Comparison of ENCODE assay signal across 8 cellular contexts in genomic region chr17:8175795-8176196, GRCh38. TPM values are rescaled to one million over a fixed set of nuclear protein-coding genes. Genes with fewer than 3 reads are reported as not detected.
DNase-seq lines count a peak whose midpoint lies in the region; ATAC-seq and TF ChIP-seq lines count a peak whose summit lies in the region.

No MANE protein-coding gene starts in this region.

- H3K4me3 ChIP-seq in neural progenitor cell = peak overlapping the region; percentile 57

- H3K9ac ChIP-seq in neural progenitor cell = peak overlapping the region; percentile 3

- DNase-seq in activated T-cell treated with anti-CD3 and anti-CD28 coated beads, Interleukin-2, amount 50 U/mL, for 1 hour = peak; percentile 37
- no peak for DNase-seq in activated T-cell treated with anti-CD3 and anti-CD28 coated beads, Interleukin-2, amount 50 U/mL, for 48 hours
- DNase-seq in RWPE1 (ENCODE audit: low spot score) (no peak), epithelial cell of prostate (ENCODE audit: low read depth, low spot score) (no peak), neural progenitor cell (ENCODE audit: low spot score) (no peak), erythroblast (lab: John Stamatoyannopoulos, UW) (no peak)
- DNase-seq in effector CD8-positive, alpha-beta T cell (lab: John Stamatoyannopoulos, UW) = no peak

- H3K27ac ChIP-seq in RWPE1 (peak overlapping the region; percentile 87), epithelial cell of prostate (peak overlapping the region; percentile 48), neural progenitor cell (no peak overlapping the region)

- H3K79me2 ChIP-seq in neural progenitor cell (ENCODE audit: low read depth) = no peaks in the 10 kb centered on the region

- no peak for ATAC-seq in GM19351 (IDR thresholded peaks at IDR 0.05; ENCODE audit: unreplicated experiment)

- TF ChIP-seq CTCF in RWPE1 (conservative IDR thresholded peaks at IDR 0.05; ENCODE audit: low read depth) (no peak), neural progenitor cell (IDR thresholded peaks at IDR 0.05) (no peak)

- POLR2A ChIA-PET in RWPE1 (lab: Yijun Ruan, JAX; ENCODE audit: low non-redundant PET) = no interaction called here

- peaks cover 18% of the 10 kb centered on the region for H3K4me1 ChIP-seq in neural progenitor cell

- peaks cover 50% of the 10 kb centered on the region for H3K4me1 Mint-ChIP-seq in neural progenitor cell

- H3K27me3 Mint-ChIP-seq in neural progenitor cell (ENCODE audit: insufficient read depth, low read depth) = peaks cover 2% of the 10 kb centered on the region

- H3K27ac Mint-ChIP-seq in neural progenitor cell = peak overlapping the region; percentile 83

- no peaks in the 10 kb centered on the region for H4K20me1 ChIP-seq in neural progenitor cell (ENCODE audit: low read depth)

- H3K4me3 Mint-ChIP-seq in neural progenitor cell = peak overlapping the region; percentile 91

- H3K4me2 ChIP-seq in neural progenitor cell = peak overlapping the region; percentile 84

- H2AFZ ChIP-seq in neural progenitor cell (replicated peaks) = peak overlapping the region; percentile 55

- peaks cover 53% of the 10 kb centered on the region for H3F3A ChIP-seq in neural progenitor cell (ENCODE audit: low read depth)

- no peaks in the 10 kb centered on the region for H3K9me3 Mint-ChIP-seq in neural progenitor cell

- CTCF ChIA-PET in RWPE1 (lab: Yijun Ruan, JAX) = interaction anchor here (1.4 kb wide), 1 partner anchor 37 kb away, joined by 3 read pairs; no protein-coding TSS in a partner anchor

- H3K36me3 Mint-ChIP-seq in neural progenitor cell = no peaks in the 10 kb centered on the region

- no peak for TF ChIP-seq POLR2A in erythroblast (IDR thresholded peaks at IDR 0.05; ENCODE audit: low read length)

- H3K36me3 ChIP-seq in neural progenitor cell = no peaks in the 10 kb centered on the region

- no peaks in the 10 kb centered on the region for H3K9me3 ChIP-seq in neural progenitor cell (ENCODE audit: low read depth)

- H3K27me3 ChIP-seq in neural progenitor cell = no peaks in the 10 kb centered on the region

RNA-seq across cellular contexts. Expression of gene TMEM107, which starts 0.4 kb away (rescaled TPM):
- 26.0 and 45.5 TPM in 2 replicates for total RNA-seq in neural progenitor cell (ENCODE audit: low replicate concordance)

RNA-seq across cellular contexts. Expression of gene VAMP2, which starts 13.0 kb away (rescaled TPM):
- 9.4 and 11.7 TPM in 2 replicates for total RNA-seq in neural progenitor cell (ENCODE audit: low replicate concordance)

RNA-seq across cellular contexts. Expression of gene BORCS6, which starts 14.2 kb away (rescaled TPM):
- 0.71 and 4.1 TPM in 2 replicates for total RNA-seq in neural progenitor cell (ENCODE audit: low replicate concordance)

RNA-seq across cellular contexts. Expression of gene PER1, which starts 23.6 kb away (rescaled TPM):
- 3.2 and 11.4 TPM in 2 replicates for total RNA-seq in neural progenitor cell (ENCODE audit: low replicate concordance)

RNA-seq across cellular contexts. Expression of gene AURKB, which starts 34.6 kb away (rescaled TPM):
- 149 and 156 TPM in 2 replicates for total RNA-seq in neural progenitor cell (ENCODE audit: low replicate concordance)
